ENCODE assay signal across 20 cellular contexts in genomic region chr12:52369220-52369619, GRCh38. TPM values are rescaled to one million over a fixed set of nuclear protein-coding genes. Genes with fewer than 3 reads are reported as not detected.
DNase-seq lines count a peak whose midpoint lies in the region; ATAC-seq, FAIRE-seq and TF ChIP-seq lines count a peak whose summit lies in the region.
"Had no signal": no experiment of that assay in that cellular context is flagged by ENCODE, and none has a peak within 500 bp of the region (broad histone marks: within the 10 kb centered on the region; RNA-seq: fewer than 3 reads in every experiment).

No MANE protein-coding gene starts in this region.

- no peak overlapping the region for H3K27ac Mint-ChIP-seq in activated CD4-positive, alpha-beta T cell treated with anti-CD3 and anti-CD28 coated beads, Interleukin-2, amount 10 ng/mL, durations not matched to agents 24 days and 14 days
- H3K27ac Mint-ChIP-seq: CD14-positive monocyte; CD4-positive, alpha-beta memory T cell; GM23338; IgD-negative memory B cell had no signal

- no peak overlapping the region for H2AK5ac ChIP-seq in neuronal stem cell (ENCODE audit: low read depth, low read length)

- POLR2A ChIA-PET in A549 (lab: Yijun Ruan, JAX), result no interaction called here

- no peak overlapping the region for H2BK120ac ChIP-seq in neuronal stem cell (ENCODE audit: low read depth, low read length)

- no peak overlapping the region for H3K23ac ChIP-seq in neuronal stem cell (ENCODE audit: low read depth, low read length, poor library complexity)

- no peak overlapping the region for H3K9ac ChIP-seq in neuronal stem cell (ENCODE audit: low read depth, low read length, poor library complexity)
- H3K9ac ChIP-seq: BLaER1 had no signal

- H2BK12ac ChIP-seq in neuronal stem cell (ENCODE audit: low read length), result no peak overlapping the region

- H3K9me3 ChIP-seq in A549 (peaks cover 5% of the 10 kb centered on the region; the same call in 1 of the 3 replicates), osteoblast (ENCODE audit: low read depth, low read length) (no peaks in the 10 kb centered on the region), neuronal stem cell (replicated peaks in 1 of 2; ENCODE audit: control insufficient read depth in 2 of 2, insufficient read depth in 1 of 2, low read depth in 1 of 2, low read length in 2 of 2) (no peaks in the 10 kb centered on the region)
- H3K9me3 ChIP-seq: BLaER1 had no signal

- H3K18ac ChIP-seq in neuronal stem cell (ENCODE audit: low read length), result no peak overlapping the region

- no peak for TF ChIP-seq EP300 in A549 (IDR thresholded peaks at IDR 0.05)

- no peak for TF ChIP-seq POLR2A in A549 (IDR thresholded peaks at IDR 0.05; ENCODE audit: low read length)

- no peak overlapping the region for H4K8ac ChIP-seq in neuronal stem cell (ENCODE audit: low read depth, low read length)

- peaks cover 22% of the 10 kb centered on the region for H3K27me3 ChIP-seq in osteoblast (ENCODE audit: insufficient read depth, low read length)
- peaks cover 0 to 5% (median 0%) of the 10 kb centered on the region in 3 experiments for H3K27me3 ChIP-seq in neuronal stem cell (ENCODE audit: control insufficient read depth in 3 of 3, insufficient read depth in 3 of 3, low read depth in 1 of 3, low read length in 3 of 3)
- H3K27me3 ChIP-seq: BLaER1 had no signal

- DNase-seq in A549 (ENCODE audit: low read depth in 1 of 2, low spot score in 1 of 2), result no peak
- peak; percentile 49 for DNase-seq in AG08396 (ENCODE audit: low spot score)
- peak; percentile 27 for DNase-seq in M059J (ENCODE audit: low read depth)
- DNase-seq in osteoblast (ENCODE audit: insufficient read length, low spot score, missing footprints), result peak; percentile 31
- no peak for DNase-seq in activated CD4-positive, alpha-beta T cell treated with anti-CD3 and anti-CD28 coated beads, Interleukin-2, amount 10 ng/mL, durations not matched to agents 24 days and 14 days
- no peak for DNase-seq in neuronal stem cell (ENCODE audit: low spot score)
- no peak for DNase-seq in GM19239 (ENCODE audit: insufficient read length, low spot score)
- DNase-seq: ACHN; CD4-positive, alpha-beta memory T cell; DMS79 treated with DMSO at 0.1 percent for 48 hours; GF-D8; H7; KBM-7 had no signal

- H4K91ac ChIP-seq in neuronal stem cell (ENCODE audit: low read depth, low read length, poor library complexity), result no peak overlapping the region

- H3K4me1 ChIP-seq in A549 (peaks cover 10% of the 10 kb centered on the region; the same call in 1 of the 3 replicates), osteoblast (ENCODE audit: insufficient read depth, low read length) (peaks cover 9% of the 10 kb centered on the region), neuronal stem cell (ENCODE audit: control insufficient read depth in 2 of 2, insufficient read depth in 1 of 2, low read depth in 1 of 2, low read length in 2 of 2) (peaks cover 0 to 2% of the 10 kb centered on the region in 2 donors)

- H2BK5ac ChIP-seq in neuronal stem cell (ENCODE audit: low read length), result no peak overlapping the region

- TF ChIP-seq RAD21 in A549 (conservative IDR thresholded peaks at IDR 0.05 in 1 of 2, IDR thresholded peaks at IDR 0.05 in 1 of 2), result no peak

- H2BK15ac ChIP-seq in neuronal stem cell (ENCODE audit: low read length), result no peak overlapping the region

- H3K4me3 Mint-ChIP-seq in activated CD4-positive, alpha-beta T cell treated with anti-CD3 and anti-CD28 coated beads, Interleukin-2, amount 10 ng/mL, durations not matched to agents 24 days and 14 days, result no peak overlapping the region
- H3K4me3 Mint-ChIP-seq: CD14-positive monocyte; CD4-positive, alpha-beta memory T cell; GM23338; IgD-negative memory B cell had no signal

- H3K79me1 ChIP-seq in neuronal stem cell (ENCODE audit: low read depth, low read length), result no peaks in the 10 kb centered on the region

- no peak for ATAC-seq in A549
- ATAC-seq: GM12878, GM23338, HepG2 had no signal

- TF ChIP-seq CTCF in A549 (IDR thresholded peaks at IDR 0.05) (no peak), osteoblast (IDR thresholded peaks at IDR 0.05; ENCODE audit: extremely low read depth, low read depth, low read length) (no peak)

- H3K79me2 ChIP-seq in osteoblast (ENCODE audit: insufficient read depth, low read length), result no peaks in the 10 kb centered on the region

- H3K4me3 ChIP-seq in A549 (no peak overlapping the region), osteoblast (ENCODE audit: insufficient read depth, low read length) (no peak overlapping the region), neuronal stem cell (ENCODE audit: low read length in 2 of 2) (no peak overlapping the region)
- H3K4me3 ChIP-seq: BLaER1, GM12878, GM23338 had no signal

- WGBS in A549 (ENCODE audit: missing lambda C conversion rate), result 60% methylated on average over 3 of the region's 3 CpGs
- WGBS in neuronal stem cell (ENCODE audit: extremely low coverage in 2 of 2, insufficient read length in 2 of 2, insufficient replicate concordance in 1 of 2), 2 donors, result no CpG with 5 or more reads among the region's 3 CpGs

- H4K20me1 ChIP-seq in osteoblast (ENCODE audit: insufficient read depth, low read length), result no peaks in the 10 kb centered on the region
- H4K20me1 ChIP-seq: BLaER1 had no signal

- H3K9me3 Mint-ChIP-seq in activated CD4-positive, alpha-beta T cell treated with anti-CD3 and anti-CD28 coated beads, Interleukin-2, amount 10 ng/mL, durations not matched to agents 24 days and 14 days, result no peaks in the 10 kb centered on the region
- H3K9me3 Mint-ChIP-seq: GM23338 had no signal

- peaks cover 9% of the 10 kb centered on the region for H3K27me3 Mint-ChIP-seq in activated CD4-positive, alpha-beta T cell treated with anti-CD3 and anti-CD28 coated beads, Interleukin-2, amount 10 ng/mL, durations not matched to agents 24 days and 14 days

- peak overlapping the region; percentile 42 to 67; a peak in 4 of 6 replicates for H3K27ac ChIP-seq in A549
- no peak overlapping the region for H3K27ac ChIP-seq in osteoblast (ENCODE audit: low read depth, low read length)
- H3K27ac ChIP-seq in neuronal stem cell (replicated peaks; ENCODE audit: low read length), result no peak overlapping the region
- H3K27ac ChIP-seq: BLaER1 had no signal

- H3K14ac ChIP-seq in neuronal stem cell (ENCODE audit: low read length), result no peak overlapping the region

- intact Hi-C loops in activated CD4-positive, alpha-beta T cell treated with anti-CD3 and anti-CD28 coated beads, Interleukin-2, amount 10 ng/mL, durations not matched to agents 24 days and 14 days (cut with micrococcal nuclease), result no loop called here

- CTCF ChIA-PET in A549 (lab: Yijun Ruan, JAX), result interaction anchor here (1.3 to 46.1 kb wide), 11 partner anchors 9 to 504 kb away, joined by 3 to 1221 read pairs (median 6); no protein-coding TSS in a partner anchor

- H3K4me1 Mint-ChIP-seq in activated CD4-positive, alpha-beta T cell treated with anti-CD3 and anti-CD28 coated beads, Interleukin-2, amount 10 ng/mL, durations not matched to agents 24 days and 14 days, result no peaks in the 10 kb centered on the region
- H3K4me1 Mint-ChIP-seq: CD14-positive monocyte; CD4-positive, alpha-beta memory T cell had no signal

- no peak overlapping the region for H3K4ac ChIP-seq in neuronal stem cell (ENCODE audit: low read length)

- no peaks in the 10 kb centered on the region for H3K36me3 Mint-ChIP-seq in activated CD4-positive, alpha-beta T cell treated with anti-CD3 and anti-CD28 coated beads, Interleukin-2, amount 10 ng/mL, durations not matched to agents 24 days and 14 days (ENCODE audit: low read depth)
- H3K36me3 Mint-ChIP-seq: CD14-positive monocyte; CD4-positive, alpha-beta memory T cell; IgD-negative memory B cell had no signal

- FAIRE-seq in A549 (lab: Jason Lieb, UNC) (no peak), GM19239 (lab: Jason Lieb, UNC) (no peak)
- FAIRE-seq: GM12878, HepG2 had no signal

- H3K36me3 ChIP-seq in osteoblast (ENCODE audit: insufficient read depth, low read length), result no peaks in the 10 kb centered on the region
- H3K36me3 ChIP-seq in neuronal stem cell (replicated peaks in 1 of 2; ENCODE audit: control insufficient read depth in 2 of 2, insufficient read depth in 2 of 2, low read length in 2 of 2), result no peaks in the 10 kb centered on the region
- H3K36me3 ChIP-seq: BLaER1 had no signal

- H3K4me2 ChIP-seq in A549 (no peak overlapping the region), osteoblast (ENCODE audit: insufficient read depth, low read length) (no peak overlapping the region), neuronal stem cell (ENCODE audit: insufficient read depth, low read length, poor library complexity, severe bottlenecking) (no peak overlapping the region)
- H3K4me2 ChIP-seq: BLaER1, GM23338 had no signal

- no peak overlapping the region for H2AFZ ChIP-seq in osteoblast (ENCODE audit: low read length)
- no peak overlapping the region for H2AFZ ChIP-seq in neuronal stem cell (ENCODE audit: low read length)
- H2AFZ ChIP-seq: GM23338 had no signal

RNA-seq across cellular contexts. Expression of gene KRT85, which starts 1.9 kb away (rescaled TPM):
- polyA plus RNA-seq in A549 (2011; rRNA removed), result 0.07 TPM in 1 of 2 replicates, not detected in the other
- 0.04 and 0.09 TPM in 2 replicates for polyA plus RNA-seq in A549 (2012; cell fraction: cytosol; rRNA removed)
- 0.04 TPM in 2 replicates for polyA plus RNA-seq in A549 (2012; cell fraction: nucleus; rRNA removed)
- polyA plus RNA-seq in A549 (2017; fragmentation: RNase III; extraction: RNeasy Plus Mini Kit Qiagen cat#74134 plus additional on column Dnase treatment), result 2.9 to 4.8 TPM (median 3.7 TPM) in 3 replicates
- polyA minus RNA-seq in A549 (2011; rRNA and poly(A)+ RNA removed), result not detected in 2 replicates
- total RNA-seq in M059J (2014; rRNA removed; shearing (Covaris generic)), result not detected in 2 replicates
- not detected in 2 replicates for total RNA-seq in osteoblast
- total RNA-seq in activated CD4-positive, alpha-beta T cell treated with anti-CD3 and anti-CD28 coated beads, Interleukin-2, amount 10 ng/mL, durations not matched to agents 24 days and 14 days, result not detected in 2 replicates
- polyA plus RNA-seq in neuronal stem cell (2013, experiment 1 of 2), result not detected
- polyA plus RNA-seq in neuronal stem cell (2013, experiment 2 of 2), result not detected
- total RNA-seq: A172; CD4-positive, alpha-beta memory T cell; GM23338; H7; HepG2 had no signal
- polyA plus RNA-seq: CD14-positive monocyte; CD4-positive, alpha-beta memory T cell; GM23338; HepG2; IgD-negative memory B cell had no signal

RNA-seq across cellular contexts. Expression of gene KRT84, which starts 16.2 kb away (rescaled TPM):
- polyA plus RNA-seq in A549 (2011; rRNA removed) (not detected in 2 replicates), A549 (2017; fragmentation: RNase III; extraction: RNeasy Plus Mini Kit Qiagen cat#74134 plus additional on column Dnase treatment) (not detected in 3 replicates)
- 0.01 and 0.03 TPM in 2 replicates for polyA plus RNA-seq in A549 (2012; cell fraction: cytosol; rRNA removed)
- 0.02 and 0.05 TPM in 2 replicates for polyA plus RNA-seq in A549 (2012; cell fraction: nucleus; rRNA removed)
- polyA minus RNA-seq in A549 (2011; rRNA and poly(A)+ RNA removed), result not detected in 2 replicates
- not detected in 2 replicates for total RNA-seq in M059J (2014; rRNA removed; shearing (Covaris generic))
- not detected in 2 replicates for total RNA-seq in osteoblast
- total RNA-seq in activated CD4-positive, alpha-beta T cell treated with anti-CD3 and anti-CD28 coated beads, Interleukin-2, amount 10 ng/mL, durations not matched to agents 24 days and 14 days, result not detected in 2 replicates
- polyA plus RNA-seq in neuronal stem cell (2013, experiment 1 of 2), result not detected
- polyA plus RNA-seq in neuronal stem cell (2013, experiment 2 of 2), result not detected
- total RNA-seq: A172; CD4-positive, alpha-beta memory T cell; GM12878; GM23338; H7; HepG2 had no signal
- polyA plus RNA-seq: CD14-positive monocyte; CD4-positive, alpha-beta memory T cell; GM12878; GM23338; HepG2; IgD-negative memory B cell had no signal

RNA-seq across cellular contexts. Expression of gene KRT82, which starts 36.9 kb away (rescaled TPM):
- polyA plus RNA-seq in A549 (2011; rRNA removed) (not detected in 2 replicates), A549 (2017; fragmentation: RNase III; extraction: RNeasy Plus Mini Kit Qiagen cat#74134 plus additional on column Dnase treatment) (not detected in 3 replicates)
- not detected in 2 replicates for polyA plus RNA-seq in A549 (2012; cell fraction: cytosol; rRNA removed)
- polyA plus RNA-seq in A549 (2012; cell fraction: nucleus; rRNA removed), result 0.01 TPM in 1 of 2 replicates, not detected in the other
- polyA minus RNA-seq in A549 (2011; rRNA and poly(A)+ RNA removed), result not detected in 2 replicates
- not detected in 2 replicates for total RNA-seq in M059J (2014; rRNA removed; shearing (Covaris generic))
- total RNA-seq in osteoblast, result not detected in 2 replicates
- not detected in 2 replicates for total RNA-seq in activated CD4-positive, alpha-beta T cell treated with anti-CD3 and anti-CD28 coated beads, Interleukin-2, amount 10 ng/mL, durations not matched to agents 24 days and 14 days
- not detected for polyA plus RNA-seq in neuronal stem cell (2013, experiment 1 of 2)
- not detected for polyA plus RNA-seq in neuronal stem cell (2013, experiment 2 of 2)
- total RNA-seq: A172; CD4-positive, alpha-beta memory T cell; GM12878; GM23338; H7; HepG2 had no signal
- polyA plus RNA-seq: CD14-positive monocyte; CD4-positive, alpha-beta memory T cell; GM12878; GM23338; HepG2; IgD-negative memory B cell had no signal

RNA-seq across cellular contexts. Expression of gene KRT83, which starts 48.0 kb away (rescaled TPM):
- polyA plus RNA-seq in A549 (2011; rRNA removed) (11.6 and 20.4 TPM in 2 replicates), A549 (2017; fragmentation: RNase III; extraction: RNeasy Plus Mini Kit Qiagen cat#74134 plus additional on column Dnase treatment) (43.3 to 52.1 TPM (median 44.8 TPM) in 3 replicates)
- polyA plus RNA-seq in A549 (2012; cell fraction: cytosol; rRNA removed), result 2.3 TPM in 2 replicates
- 1.4 and 1.8 TPM in 2 replicates for polyA plus RNA-seq in A549 (2012; cell fraction: nucleus; rRNA removed)
- 3.5 and 4.8 TPM in 2 replicates for polyA minus RNA-seq in A549 (2011; rRNA and poly(A)+ RNA removed)
- total RNA-seq in M059J (2014; rRNA removed; shearing (Covaris generic)), result 0.22 TPM in 1 of 2 replicates, not detected in the other
- not detected in 2 replicates for total RNA-seq in osteoblast
- total RNA-seq in activated CD4-positive, alpha-beta T cell treated with anti-CD3 and anti-CD28 coated beads, Interleukin-2, amount 10 ng/mL, durations not matched to agents 24 days and 14 days, result not detected in 2 replicates
- polyA plus RNA-seq in neuronal stem cell (2013, experiment 1 of 2), result not detected
- not detected for polyA plus RNA-seq in neuronal stem cell (2013, experiment 2 of 2)
- total RNA-seq: CD4-positive, alpha-beta memory T cell; GM12878; GM23338; HepG2 had no signal
- polyA plus RNA-seq: CD14-positive monocyte; CD4-positive, alpha-beta memory T cell; GM12878; GM23338; HepG2; IgD-negative memory B cell had no signal

Comparison
In these comparisons a context has a peak if more than half of its experiments do, and no peak if none do; other contexts are left out.
1. DNase-seq: peak in AG08396 (single experiment), M059J (single experiment) and osteoblast (single experiment); none in A549 (0 of 2), activated CD4-positive, alpha-beta T cell treated with anti-CD3 and anti-CD28 coated beads, Interleukin-2, amount 10 ng/mL, durations not matched to agents 24 days and 14 days (single experiment), neuronal stem cell (single experiment) and GM19239 (single experiment).
2. H3K27ac ChIP-seq: peak in A549 (2 of 2); none in osteoblast (single experiment) and neuronal stem cell (single experiment).